Comparison of ENCODE assay signal across 25 cellular contexts in the genomic region with DNA sequence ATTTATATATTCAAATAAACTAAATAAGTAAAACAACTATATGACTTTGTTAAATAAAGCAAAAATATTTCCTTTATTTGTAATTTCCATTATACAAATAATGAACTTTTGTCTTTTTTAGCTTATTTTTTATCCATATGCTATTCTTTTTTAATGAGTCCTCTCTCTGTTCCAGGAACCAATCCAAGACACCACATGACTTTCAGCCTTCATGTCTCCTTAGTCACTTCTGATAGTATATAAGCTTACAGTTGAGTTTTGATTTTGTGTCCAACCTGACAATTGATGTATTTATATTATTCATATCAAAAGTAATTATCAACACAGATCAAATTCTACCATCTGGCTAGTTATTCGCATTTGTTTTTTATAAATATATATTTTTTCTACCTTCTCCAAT.
"Had no signal": no experiment of that assay in that cellular context is flagged by ENCODE, and none has a peak within 500 bp of the region (broad histone marks: within the 10 kb centered on the region; RNA-seq: fewer than 3 reads in every experiment).

No MANE protein-coding gene starts in this region.

- H3K9me3 ChIP-seq: body of pancreas had no signal

- H3K27ac ChIP-seq: ascending aorta, body of pancreas, SK-N-MC, WERI-Rb-1 had no signal

- H3K27me3 ChIP-seq: ascending aorta, body of pancreas, MG63 had no signal

- H3K36me3 ChIP-seq: ascending aorta, MG63, WERI-Rb-1 had no signal

- FAIRE-seq: bronchial epithelial cell had no signal

- H3K4me3 ChIP-seq: ascending aorta, body of pancreas, MG63, SK-N-MC had no signal

- DNase-seq: activated CD4-positive, alpha-beta T cell treated with anti-CD3 and anti-CD28 coated beads for 36 hours; activated CD8-positive, alpha-beta memory T cell treated with anti-CD3 and anti-CD28 coated beads, Interleukin-2, amount 50 U/mL, for 4 hours; activated CD8-positive, alpha-beta T cell treated with anti-CD3 and anti-CD28 coated beads for 36 hours; activated effector memory CD4-positive, alpha-beta T cell treated with Interleukin-2 at 50 U/mL for 16 hours; activated naive CD4-positive, alpha-beta T cell; body of pancreas; KG1; MG63; MV-4-11; NCI-H1092 treated with DMSO at 0.1 percent for 48 hours; NCI-H1417 treated with DMSO at 0.1 percent for 48 hours; NCI-H1694; NCI-H2029; NCI-H2107; NCI-H2171 treated with DMSO at 0.1 percent for 48 hours; NCI-H226; NCI-H526; NCI-H82; T-cell; T-helper 2 cell; T1000; WERI-Rb-1 had no signal

- ATAC-seq: activated CD4-positive, alpha-beta T cell treated with anti-CD3 and anti-CD28 coated beads for 36 hours; activated CD8-positive, alpha-beta T cell treated with anti-CD3 and anti-CD28 coated beads for 36 hours; body of pancreas; T-cell had no signal

- H3K4me1 ChIP-seq: body of pancreas had no signal
